ENCODE assay signal across 24 cellular contexts in genomic region chr6:129874837-129875236, GRCh38. TPM values are rescaled to one million over a fixed set of nuclear protein-coding genes. Genes with fewer than 3 reads are reported as not detected.
A peak's percentile ranks its signal among the peaks of the same experiment; 100 is the strongest.
DNase-seq lines count a peak whose midpoint lies in the region; ATAC-seq and TF ChIP-seq lines count a peak whose summit lies in the region.
"Had no signal": no experiment of that assay in that cellular context is flagged by ENCODE, and none has a peak within 500 bp of the region (broad histone marks: within the 10 kb centered on the region; RNA-seq: fewer than 3 reads in every experiment).

No MANE protein-coding gene starts in this region.

- H3K9me3 ChIP-seq in gastrocnemius medialis, result no peaks in the 10 kb centered on the region
- H3K9me3 ChIP-seq: HAP-1, Peyer's patch, SK-N-SH had no signal

- no peaks in the 10 kb centered on the region for H3K27me3 ChIP-seq in gastrocnemius medialis
- H3K27me3 ChIP-seq: Peyer's patch had no signal

- no peak for TF ChIP-seq POLR2A in gastrocnemius medialis (IDR thresholded peaks at IDR 0.05)

- no peaks in the 10 kb centered on the region for H3K4me1 ChIP-seq in gastrocnemius medialis
- H3K4me1 ChIP-seq: HAP-1, Peyer's patch had no signal

- no peaks in the 10 kb centered on the region for H3K36me3 ChIP-seq in gastrocnemius medialis
- H3K36me3 ChIP-seq: HAP-1, Peyer's patch had no signal

- H3K4me3 Mint-ChIP-seq in activated CD8-positive, alpha-beta T cell treated with anti-CD3 and anti-CD28 coated beads for 36 hours, result no peak overlapping the region
- H3K4me3 Mint-ChIP-seq: CD4-positive, alpha-beta T cell had no signal

- H3K4me3 ChIP-seq in gastrocnemius medialis, result no peak overlapping the region
- H3K4me3 ChIP-seq: HAP-1, Peyer's patch had no signal

- no peaks in the 10 kb centered on the region for H3K36me3 Mint-ChIP-seq in activated CD8-positive, alpha-beta T cell treated with anti-CD3 and anti-CD28 coated beads for 36 hours (ENCODE audit: low read depth)

- H3K27me3 Mint-ChIP-seq in activated CD8-positive, alpha-beta T cell treated with anti-CD3 and anti-CD28 coated beads for 36 hours, result no peaks in the 10 kb centered on the region
- H3K27me3 Mint-ChIP-seq: CD4-positive, alpha-beta T cell; T-cell had no signal

- CTCF ChIA-PET in activated CD8-positive, alpha-beta T cell treated with anti-CD3 and anti-CD28 coated beads for 36 hours (lab: Charles Lee), result interaction anchor here (1.2 kb wide), 2 partner anchors 14 to 62 kb away, joined by 3 read pairs; no protein-coding TSS in a partner anchor

- in situ Hi-C loops in gastrocnemius medialis (cut with MboI; ENCODE audit: low sequenced_read_pairs in 4 of 4), result no loop called here

- no peak for DNase-seq in gastrocnemius medialis
- DNase-seq in activated gamma-delta T cell treated with Interleukin-2 at 50 U/mL for 16 hours, result no peak
- DNase-seq in activated CD8-positive, alpha-beta T cell treated with anti-CD3 and anti-CD28 coated beads for 36 hours, result no peak
- DNase-seq: Calu3; CD4-positive, alpha-beta T cell; DMS79 treated with DMSO at 0.1 percent for 48 hours; NCI-H1048; NCI-H2081 treated with DMSO at 0.1 percent for 48 hours; NCI-H2227 treated with DMSO at 0.1 percent for 48 hours; NCI-H524; Peyer's patch; Right ventricle myocardium superior; SK-N-SH; T-cell; T-helper 9 cell had no signal

- ATAC-seq in GM18517 (IDR thresholded peaks at IDR 0.05; ENCODE audit: unreplicated experiment) (peak; percentile 57), GM21390 (IDR thresholded peaks at IDR 0.05; ENCODE audit: unreplicated experiment) (peak; percentile 43), HG02798 (IDR thresholded peaks at IDR 0.05; ENCODE audit: poor library complexity, unreplicated experiment) (peak; percentile 35), gastrocnemius medialis (no peak), GM18873 (IDR thresholded peaks at IDR 0.05; ENCODE audit: low FRiP score, unreplicated experiment) (no peak)
- no peak for ATAC-seq in activated CD8-positive, alpha-beta T cell treated with anti-CD3 and anti-CD28 coated beads for 36 hours
- ATAC-seq: HepG2, T-cell had no signal

- intact Hi-C loops in gastrocnemius medialis (cut with DNase I; ENCODE audit: low total_unique reads), result no loop called here
- intact Hi-C loops in activated CD8-positive, alpha-beta T cell treated with anti-CD3 and anti-CD28 coated beads for 36 hours (cut with micrococcal nuclease), result no loop called here

- H3K27ac Mint-ChIP-seq in activated CD8-positive, alpha-beta T cell treated with anti-CD3 and anti-CD28 coated beads for 36 hours, result no peak overlapping the region
- H3K27ac Mint-ChIP-seq: CD4-positive, alpha-beta T cell; T-cell had no signal

- peaks cover 13% of the 10 kb centered on the region for H3K4me1 Mint-ChIP-seq in activated CD8-positive, alpha-beta T cell treated with anti-CD3 and anti-CD28 coated beads for 36 hours (ENCODE audit: low read depth)

- POLR2A ChIA-PET in activated CD8-positive, alpha-beta T cell treated with anti-CD3 and anti-CD28 coated beads for 36 hours (lab: Charles Lee), result no interaction called here

- no peak overlapping the region for H3K27ac ChIP-seq in gastrocnemius medialis
- H3K27ac ChIP-seq: KMS-11, Peyer's patch had no signal

- TF ChIP-seq CTCF in gastrocnemius medialis (IDR thresholded peaks at IDR 0.05 in 4 of 5, conservative IDR thresholded peaks at IDR 0.05 in 1 of 5), result no peak
- TF ChIP-seq CTCF in activated CD8-positive, alpha-beta T cell treated with anti-CD3 and anti-CD28 coated beads for 36 hours (IDR thresholded peaks at IDR 0.05), result no peak

- H3K9me3 Mint-ChIP-seq in activated CD8-positive, alpha-beta T cell treated with anti-CD3 and anti-CD28 coated beads for 36 hours, result no peaks in the 10 kb centered on the region
- H3K9me3 Mint-ChIP-seq: T-cell had no signal

RNA-seq across cellular contexts. Expression of gene TMEM244, which starts 13.7 kb away (rescaled TPM):
- not detected for total RNA-seq in gastrocnemius medialis
- under 1 TPM in 1 of 2 experiments, not detected in 1; 0.54 TPM for total RNA-seq in activated CD8-positive, alpha-beta T cell treated with anti-CD3 and anti-CD28 coated beads for 36 hours
- total RNA-seq: Calu3; CD4-positive, alpha-beta T cell; G401; HepG2; M059J; Peyer's patch; Right ventricle myocardium superior had no signal

Comparison
In these comparisons a context has a peak if more than half of its experiments do, and no peak if none do; other contexts are left out.
1. ATAC-seq: peak in GM18517 (single experiment), GM21390 (single experiment) and HG02798 (single experiment); none in gastrocnemius medialis (0 of 2), GM18873 (single experiment) and activated CD8-positive, alpha-beta T cell treated with anti-CD3 and anti-CD28 coated beads for 36 hours (single experiment).